Comparison of ENCODE assay signal across 2 cellular contexts in the genomic region with DNA sequence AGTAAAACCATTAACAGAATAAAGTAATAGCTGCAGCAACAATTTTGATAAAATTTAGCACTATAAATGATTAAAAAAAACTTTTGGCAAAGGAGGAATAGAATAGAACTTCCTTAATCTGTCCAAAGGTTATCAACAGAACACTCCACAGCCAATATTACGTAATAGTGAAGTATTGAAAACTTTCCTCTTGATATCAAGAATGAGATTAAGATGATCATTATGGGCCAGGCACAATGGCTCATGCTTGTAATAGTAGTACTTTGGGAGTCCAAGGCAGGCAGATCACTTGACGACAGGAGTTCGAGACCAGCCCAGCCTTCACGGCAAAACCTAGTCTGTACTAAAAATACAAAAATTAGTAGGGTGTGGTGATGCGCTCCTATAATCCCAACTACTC.
TF ChIP-seq lines count a peak whose summit lies in the region.

No MANE protein-coding gene starts in this region.

TF ChIP-seq in HepG2, 621 proteins besides CTCF, POLR2A, EP300 and RAD21:
- TF ChIP-seq CEBPB (IDR thresholded peaks at IDR 0.05; ENCODE audit: borderline replicate concordance, low read depth, low read length) (peak; percentile 75; the same call in 1 of the 2 replicates), SOX5 (CRISPR knock-in tag; IDR thresholded peaks at IDR 0.05; ENCODE audit: borderline replicate concordance) (no peak)
TF ChIP-seq in HepG2: peak in this region for 1.

TF ChIP-seq in H1, 55 proteins besides CTCF, POLR2A, EP300 and RAD21:
- peak; percentile 51; the same call in 1 of the 2 replicates for TF ChIP-seq CEBPB (IDR thresholded peaks at IDR 0.05; ENCODE audit: low read depth, low read length)
- no peak for TF ChIP-seq ATF2 (IDR thresholded peaks at IDR 0.05; ENCODE audit: low read length)
